ENCODE assay signal across 28 cellular contexts in genomic region chr18:10681581-10682367, GRCh38.
DNase-seq lines count a peak whose midpoint lies in the region; FAIRE-seq and TF ChIP-seq lines count a peak whose summit lies in the region.
"Had no signal": no experiment of that assay in that cellular context is flagged by ENCODE, and none has a peak within 500 bp of the region (broad histone marks: within the 10 kb centered on the region; RNA-seq: fewer than 3 reads in every experiment).

No MANE protein-coding gene starts in this region.

- 70% methylated on average over 12 of the region's 12 CpGs for WGBS in smooth muscle cell (ENCODE audit: low lambda C conversion rate)

- H3K4me2 ChIP-seq in smooth muscle cell, result peak overlapping the region; percentile 29
- H3K4me2 ChIP-seq: GM23338 had no signal

- no peaks in the 10 kb centered on the region for H3K27me3 ChIP-seq in brain microvascular endothelial cell (replicated peaks)
- no peaks in the 10 kb centered on the region for H3K27me3 ChIP-seq in smooth muscle cell (ENCODE audit: low read depth)
- H3K27me3 ChIP-seq: body of pancreas, right lobe of liver had no signal

- H3K4me3 ChIP-seq in brain microvascular endothelial cell (ENCODE audit: low read depth, low read length), result no peak overlapping the region
- H3K4me3 ChIP-seq in smooth muscle cell, result no peak overlapping the region
- H3K4me3 ChIP-seq: body of pancreas, GM23338, left ventricle myocardium inferior, right lobe of liver had no signal

- DNase-seq in GM12891 (ENCODE audit: insufficient read length, low spot score) (no peak), brain microvascular endothelial cell (peak; percentile 73), kidney glomerular epithelial cell (lab: John Stamatoyannopoulos, UW) (peak; percentile 57), smooth muscle cell (lab: John Stamatoyannopoulos, UW; ENCODE audit: unreplicated experiment) (no peak), G401 (ENCODE audit: low spot score) (no peak), occipital lobe (lab: John Stamatoyannopoulos, UW) (no peak), NCI-H524 treated with DMSO at 0.1 percent for 48 hours (lab: John Stamatoyannopoulos, UW) (no peak)
- no peak for DNase-seq in activated CD4-positive, CD25-positive, alpha-beta regulatory T cell (lab: John Stamatoyannopoulos, UW)
- DNase-seq: ACHN; activated CD4-positive, alpha-beta memory T cell treated with anti-CD3 and anti-CD28 coated beads for 36 hours; activated CD4-positive, alpha-beta T cell treated with anti-CD3 and anti-CD28 coated beads for 1 hour; activated naive CD4-positive, alpha-beta T cell treated with Interleukin-2 at 50 U/mL for 16 hours; body of pancreas; cerebellar nuclear complex; hippocampal formation; KG1; left ventricle myocardium inferior; NCI-H1105 treated with DMSO at 0.1 percent for 48 hours; NCI-H1930; NCI-H526 treated with DMSO at 0.1 percent for 48 hours; right lobe of liver; SHP77; stimulated activated CD4-positive, alpha-beta T cell treated with anti-CD3 and anti-CD28 coated beads, Interleukin-12 subunit alpha, Interleukin-12 subunit beta, amount 100 ng/mL, for 4 hours; stimulated activated CD4-positive, alpha-beta T cell treated with anti-CD3 and anti-CD28 coated beads, Interleukin-2, amount 100 ng/mL, for 48 hours; stimulated activated naive CD8-positive, alpha-beta T cell treated with anti-CD3 and anti-CD28 coated beads, Interleukin-15, amount 100 ng/mL, for 72 hours had no signal

- in situ Hi-C loops in brain microvascular endothelial cell (cut with HindIII; ENCODE audit: low pct_ligation_motif_present, low sequenced_read_pairs) (no loop called here), G401 (cut with HindIII; ENCODE audit: low sequenced_read_pairs) (no loop called here)

- H3K36me3 ChIP-seq in brain microvascular endothelial cell (replicated peaks), result no peaks in the 10 kb centered on the region
- H3K36me3 ChIP-seq in smooth muscle cell (ENCODE audit: low read depth), result no peaks in the 10 kb centered on the region
- H3K36me3 ChIP-seq: left ventricle myocardium inferior, right lobe of liver had no signal

- H3K79me2 ChIP-seq in smooth muscle cell (ENCODE audit: low read depth), result no peaks in the 10 kb centered on the region

- no peaks in the 10 kb centered on the region for H3K9me3 ChIP-seq in smooth muscle cell (replicated peaks; ENCODE audit: low read depth)
- H3K9me3 ChIP-seq: body of pancreas, left ventricle myocardium inferior, right lobe of liver had no signal

- no peaks in the 10 kb centered on the region for H4K20me1 ChIP-seq in smooth muscle cell (ENCODE audit: low read depth)

- no peaks in the 10 kb centered on the region for H3F3A ChIP-seq in smooth muscle cell (ENCODE audit: low read depth)

- H3K4me1 ChIP-seq in smooth muscle cell (ENCODE audit: low read depth), result no peaks in the 10 kb centered on the region
- H3K4me1 ChIP-seq: body of pancreas, left ventricle myocardium inferior, right lobe of liver had no signal

- peak; percentile 23 for FAIRE-seq in GM12891 (lab: Jason Lieb, UNC)
- FAIRE-seq: endothelial cell of umbilical vein, HTR-8/SVneo had no signal

- no peak overlapping the region for H2AFZ ChIP-seq in smooth muscle cell (ENCODE audit: low read depth)
- H2AFZ ChIP-seq: GM23338 had no signal

- H3K27ac ChIP-seq in brain microvascular endothelial cell, result peak overlapping the region; percentile 22
- no peak overlapping the region for H3K27ac ChIP-seq in smooth muscle cell (ENCODE audit: low read depth)
- H3K27ac ChIP-seq: body of pancreas, left ventricle myocardium inferior, right lobe of liver had no signal

- no peak for TF ChIP-seq CTCF in brain microvascular endothelial cell (IDR thresholded peaks at IDR 0.05; ENCODE audit: low read depth, low read length, missing control alignments)
- no peak for TF ChIP-seq CTCF in smooth muscle cell (IDR thresholded peaks at IDR 0.05; ENCODE audit: borderline replicate concordance, insufficient read depth, poor library complexity, severe bottlenecking)

- no peak overlapping the region for H3K9ac ChIP-seq in smooth muscle cell (ENCODE audit: low read depth)

- no peak for TF ChIP-seq POLR2A in GM12891 (IDR thresholded peaks at IDR 0.05; ENCODE audit: low read depth, low read length)

TF ChIP-seq in GM12891, 5 proteins besides CTCF, POLR2A, EP300 and RAD21:
- TF ChIP-seq SPI1 (IDR thresholded peaks at IDR 0.05; ENCODE audit: low read depth, low read length) (no peak), POU2F2 (IDR thresholded peaks at IDR 0.05; ENCODE audit: low read depth, low read length) (no peak), POLR2AphosphoS5 (IDR thresholded peaks at IDR 0.05; ENCODE audit: low read depth, low read length) (no peak), TAF1 (IDR thresholded peaks at IDR 0.05; ENCODE audit: low read depth, low read length) (no peak), PAX5 (IDR thresholded peaks at IDR 0.05; ENCODE audit: insufficient read depth, low read length, severe bottlenecking) (no peak)

Comparison
In these comparisons a context has a peak if more than half of its experiments do, and no peak if none do; other contexts are left out.
1. DNase-seq: peak in brain microvascular endothelial cell (single experiment) and kidney glomerular epithelial cell (single experiment); none in GM12891 (single experiment), smooth muscle cell (single experiment), G401 (single experiment), occipital lobe (single experiment), activated CD4-positive, CD25-positive, alpha-beta regulatory T cell (0 of 4) and NCI-H524 treated with DMSO at 0.1 percent for 48 hours (single experiment).